29 cellular contexts compared by ENCODE assay signal in the genomic region with DNA sequence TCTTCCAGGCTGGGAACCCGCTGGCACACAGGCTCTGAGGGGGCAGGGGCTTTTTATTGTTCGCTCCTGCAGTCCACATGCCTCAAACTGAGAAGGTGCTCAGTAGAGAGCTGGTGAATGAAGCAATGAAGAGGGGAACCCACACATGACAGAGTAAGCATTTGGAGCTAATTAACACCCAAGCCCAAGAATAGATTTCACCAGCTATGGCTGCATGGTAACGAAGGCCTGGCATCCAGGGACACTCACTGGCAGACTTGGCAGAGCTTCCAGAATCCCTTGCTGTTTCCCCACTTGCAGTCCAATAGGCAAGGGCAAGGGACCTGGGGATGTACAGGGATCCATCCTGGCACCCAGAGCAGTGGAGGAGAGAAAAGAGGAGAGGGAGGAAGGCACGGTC. TPM values are rescaled to one million over a fixed set of nuclear protein-coding genes. Genes with fewer than 3 reads are reported as not detected.
DNase-seq lines count a peak whose midpoint lies in the region; ATAC-seq and TF ChIP-seq lines count a peak whose summit lies in the region.
"Had no signal": no experiment of that assay in that cellular context is flagged by ENCODE, and none has a peak within 500 bp of the region (broad histone marks: within the 10 kb centered on the region; RNA-seq: fewer than 3 reads in every experiment).

No MANE protein-coding gene starts in this region.

- no peak overlapping the region for H4K8ac ChIP-seq in H9 (replicated peaks; ENCODE audit: insufficient read length, low read depth, low read length)

- peak; percentile 13 for ATAC-seq in Right ventricle myocardium inferior
- ATAC-seq in effector memory CD8-positive, alpha-beta T cell (replicated peaks): no peak
- no peak for ATAC-seq in stimulated activated memory B cell treated with anti-CD40 and anti-IgM and Interleukin-4, amounts not matched to agents 10 μg/mL and 1 μg/mL and 100 μg/mL, for 72 hours
- ATAC-seq: HepG2 had no signal

- no peaks in the 10 kb centered on the region for H3K79me2 ChIP-seq in H9 (ENCODE audit: insufficient read depth, low read length)

- no peak overlapping the region for H3K23ac ChIP-seq in H9 (ENCODE audit: insufficient read length, low read depth, low read length)

- H2BK120ac ChIP-seq in H9 (ENCODE audit: low read depth, low read length, poor library complexity, severe bottlenecking): no peak overlapping the region

- no peak overlapping the region for H3K4me3 ChIP-seq in left ventricle myocardium inferior
- H3K4me3 ChIP-seq: dorsolateral prefrontal cortex, lung, Peyer's patch, prostate gland, sigmoid colon, SJCRH30, transverse colon had no signal

- peaks cover 18 to 49% (median 44%) of the 10 kb centered on the region in 3 experiments; a peak in 6 of 7 replicates for H3K36me3 Mint-ChIP-seq in H9 (ENCODE audit: insufficient read depth in 1 of 3, low read depth in 3 of 3)
- peaks cover 31% of the 10 kb centered on the region for H3K36me3 Mint-ChIP-seq in effector memory CD8-positive, alpha-beta T cell (ENCODE audit: insufficient read depth)
- H3K36me3 Mint-ChIP-seq in stimulated activated memory B cell treated with anti-CD40 and anti-IgM and Interleukin-4, amounts not matched to agents 10 μg/mL and 1 μg/mL and 100 μg/mL, for 72 hours: peaks cover 57% of the 10 kb centered on the region

- intact Hi-C loops in Right ventricle myocardium inferior (cut with DNase I): no loop called here
- intact Hi-C loops in left ventricle myocardium inferior (cut with micrococcal nuclease): no loop called here

- H3K27me3 Mint-ChIP-seq in H9 (ENCODE audit: low read depth): peaks cover 2% of the 10 kb centered on the region; the same call in 1 of the 2 replicates
- H3K27me3 Mint-ChIP-seq in effector memory CD8-positive, alpha-beta T cell: no peaks in the 10 kb centered on the region
- no peaks in the 10 kb centered on the region for H3K27me3 Mint-ChIP-seq in stimulated activated memory B cell treated with anti-CD40 and anti-IgM and Interleukin-4, amounts not matched to agents 10 μg/mL and 1 μg/mL and 100 μg/mL, for 72 hours
- H3K27me3 Mint-ChIP-seq: B cell had no signal

- H2BK20ac ChIP-seq in H9 (ENCODE audit: low read depth, low read length, poor library complexity, severe bottlenecking): no peak overlapping the region

- no peaks in the 10 kb centered on the region for H3K9me3 Mint-ChIP-seq in H9
- no peaks in the 10 kb centered on the region for H3K9me3 Mint-ChIP-seq in effector memory CD8-positive, alpha-beta T cell
- no peaks in the 10 kb centered on the region for H3K9me3 Mint-ChIP-seq in stimulated activated memory B cell treated with anti-CD40 and anti-IgM and Interleukin-4, amounts not matched to agents 10 μg/mL and 1 μg/mL and 100 μg/mL, for 72 hours

- H3K4me1 Mint-ChIP-seq in H9: peaks cover 3 to 5% of the 10 kb centered on the region in 2 experiments; a peak in 3 of 4 replicates
- H3K4me1 Mint-ChIP-seq in effector memory CD8-positive, alpha-beta T cell (ENCODE audit: low read depth in 2 of 2): peaks cover 10 to 18% of the 10 kb centered on the region in 2 donors
- H3K4me1 Mint-ChIP-seq in stimulated activated memory B cell treated with anti-CD40 and anti-IgM and Interleukin-4, amounts not matched to agents 10 μg/mL and 1 μg/mL and 100 μg/mL, for 72 hours: peaks cover 69% of the 10 kb centered on the region

- no peak overlapping the region for H4K5ac ChIP-seq in H9 (ENCODE audit: insufficient read length, low read depth, low read length)

- no peak overlapping the region for H2BK15ac ChIP-seq in H9 (ENCODE audit: low read depth, low read length)

- no peak overlapping the region for H3K9ac ChIP-seq in H9 (ENCODE audit: extremely low read depth, insufficient read length, low read length)

- H3K27me3 ChIP-seq in left ventricle myocardium inferior (ENCODE audit: low read depth) (no peaks in the 10 kb centered on the region), H9 (ENCODE audit: insufficient read depth, low read length) (no peaks in the 10 kb centered on the region)
- H3K27me3 ChIP-seq: dorsolateral prefrontal cortex, Peyer's patch, sigmoid colon, SJCRH30, transverse colon had no signal

- peak overlapping the region in 2 of 3 experiments; percentile 55 to 61; a peak in 1 of 7 replicates for H3K27ac Mint-ChIP-seq in H9
- H3K27ac Mint-ChIP-seq in effector memory CD8-positive, alpha-beta T cell: peak overlapping the region; percentile 11 to 61
- peak overlapping the region; percentile 56 for H3K27ac Mint-ChIP-seq in stimulated activated memory B cell treated with anti-CD40 and anti-IgM and Interleukin-4, amounts not matched to agents 10 μg/mL and 1 μg/mL and 100 μg/mL, for 72 hours

- no peak overlapping the region for H3K4me2 ChIP-seq in H9 (ENCODE audit: insufficient read depth, insufficient read length, low read length)

- H3K56ac ChIP-seq in H9 (ENCODE audit: insufficient read length, low read depth, low read length): no peak overlapping the region

- DNase-seq in Right ventricle myocardium inferior (ENCODE audit: missing footprints) (no peak), left ventricle myocardium inferior (no peak), H9 (no peak), nucleus accumbens (lab: John Stamatoyannopoulos, UW) (no peak), hepatic stellate cell (ENCODE audit: low spot score) (no peak), COLO668 (lab: John Stamatoyannopoulos, UW; ENCODE audit: unreplicated experiment) (no peak)
- DNase-seq in effector memory CD8-positive, alpha-beta T cell: no peak
- DNase-seq: activated T-cell treated with anti-CD3 and anti-CD28 coated beads, Interleukin-2, amount 50 U/mL, for 1 hour; Caco-2; DMS79; foreskin melanocyte; GF-D8; HCEC 1CT; NCI-H446 treated with DMSO at 0.1 percent for 48 hours; NCI-H774; Peyer's patch; sigmoid colon; SJCRH30; stimulated activated CD4-positive, alpha-beta T cell treated with anti-CD3 and anti-CD28 coated beads, Interleukin-12 subunit alpha, Interleukin-12 subunit beta, amount 100 ng/mL, for 4 hours; stimulated activated CD4-positive, alpha-beta T cell treated with anti-CD3 and anti-CD28 coated beads, Interleukin-4, amount 100 ng/mL, for 1 hour; SW 1271; T-helper 9 cell; transverse colon had no signal

- H3K27ac ChIP-seq in left ventricle myocardium inferior (replicated peaks): no peak overlapping the region
- H3K27ac ChIP-seq in H9 (ENCODE audit: insufficient read length, low read depth, low read length): no peak overlapping the region
- H3K27ac ChIP-seq: dorsolateral prefrontal cortex, Peyer's patch, prostate gland, sigmoid colon, SJCRH30, transverse colon had no signal

- no peaks in the 10 kb centered on the region for H4K20me1 ChIP-seq in H9 (ENCODE audit: control insufficient read depth, insufficient read depth, insufficient read length)

- WGBS in H9 (ENCODE audit: extremely low coverage, insufficient read length, low lambda C conversion rate): no CpG with 5 or more reads among the region's 4 CpGs

- no peak overlapping the region for H4K91ac ChIP-seq in H9 (ENCODE audit: insufficient read length, low read depth, low read length)

- no peak overlapping the region for H3K4ac ChIP-seq in H9 (ENCODE audit: low read depth, low read length)

- no peak overlapping the region for H3K14ac ChIP-seq in H9 (ENCODE audit: insufficient read depth, low read length)

- no peak overlapping the region for H3T11ph ChIP-seq in H9 (ENCODE audit: low read length)

- H3K4me1 ChIP-seq in left ventricle myocardium inferior: peaks cover 24% of the 10 kb centered on the region
- no peaks in the 10 kb centered on the region for H3K4me1 ChIP-seq in H9 (ENCODE audit: insufficient read depth, low read length)
- H3K4me1 ChIP-seq: Caco-2, prostate gland, SJCRH30, transverse colon had no signal

- no peaks in the 10 kb centered on the region for H3K23me2 ChIP-seq in H9 (ENCODE audit: insufficient read length, low read depth, low read length, poor library complexity, severe bottlenecking)

- no peak overlapping the region for H3K18ac ChIP-seq in H9 (ENCODE audit: insufficient read length, low read depth, low read length)

- no peak overlapping the region for H2BK5ac ChIP-seq in H9 (ENCODE audit: insufficient read length, low read length)

- no peak overlapping the region for H3K4me3 Mint-ChIP-seq in H9
- no peak overlapping the region for H3K4me3 Mint-ChIP-seq in effector memory CD8-positive, alpha-beta T cell
- no peak overlapping the region for H3K4me3 Mint-ChIP-seq in stimulated activated memory B cell treated with anti-CD40 and anti-IgM and Interleukin-4, amounts not matched to agents 10 μg/mL and 1 μg/mL and 100 μg/mL, for 72 hours
- H3K4me3 Mint-ChIP-seq: B cell had no signal

- peaks cover 52% of the 10 kb centered on the region for H3K36me3 ChIP-seq in left ventricle myocardium inferior
- H3K36me3 ChIP-seq: SJCRH30 had no signal

- no peak overlapping the region for H2BK12ac ChIP-seq in H9 (ENCODE audit: insufficient read length, low read depth, low read length)

- H2AK5ac ChIP-seq in H9 (ENCODE audit: insufficient read length, low read length): no peak overlapping the region

- TF ChIP-seq CTCF in left ventricle myocardium inferior (IDR thresholded peaks at IDR 0.05; ENCODE audit: borderline replicate concordance) (no peak), H9 (conservative IDR thresholded peaks at IDR 0.05) (no peak)

- no peaks in the 10 kb centered on the region for H3K9me3 ChIP-seq in left ventricle myocardium inferior (replicated peaks)
- H3K9me3 ChIP-seq in H9 (ENCODE audit: control insufficient read depth, low read depth, low read length): no peaks in the 10 kb centered on the region
- H3K9me3 ChIP-seq: Caco-2, Peyer's patch, prostate gland, sigmoid colon, SJCRH30, transverse colon had no signal

- no peak overlapping the region for H2AFZ ChIP-seq in H9 (ENCODE audit: low read length)

- H3K79me1 ChIP-seq in H9 (ENCODE audit: insufficient read depth, low read depth, low read length, poor library complexity, severe bottlenecking): no peaks in the 10 kb centered on the region

RNA-seq across cellular contexts. Expression of gene FLOT2, which starts 12.2 kb away (rescaled TPM):
- total RNA-seq in Right ventricle myocardium inferior: 118 TPM
- 84.2 TPM for total RNA-seq in left ventricle myocardium inferior
- 173 and 185 TPM in 2 replicates for total RNA-seq in H9 (2021)

RNA-seq across cellular contexts. Expression of gene DHRS13, which starts 17.5 kb away (rescaled TPM):
- 3.0 TPM for total RNA-seq in Right ventricle myocardium inferior
- 3.1 TPM for total RNA-seq in left ventricle myocardium inferior
- total RNA-seq in H9 (2021): 28.6 and 29.6 TPM in 2 replicates

RNA-seq across cellular contexts. Expression of gene ERAL1, which starts 30.5 kb away (rescaled TPM):
- total RNA-seq in Right ventricle myocardium inferior: 37.2 TPM
- 35.4 TPM for total RNA-seq in left ventricle myocardium inferior
- 61.7 and 67.8 TPM in 2 replicates for total RNA-seq in H9 (2021)

RNA-seq across cellular contexts. Expression of gene FAM222B, which starts 42.8 kb away (rescaled TPM):
- total RNA-seq in Right ventricle myocardium inferior: 16.9 TPM
- total RNA-seq in left ventricle myocardium inferior: 17.5 TPM
- 76.1 and 77.1 TPM in 2 replicates for total RNA-seq in H9 (2021)
